Comparison of ENCODE assay signal across 26 cellular contexts in genomic region chr18:13625843-13626543, GRCh38.
DNase-seq lines count a peak whose midpoint lies in the region; ATAC-seq and TF ChIP-seq lines count a peak whose summit lies in the region.
"Had no signal": no experiment of that assay in that cellular context is flagged by ENCODE, and none has a peak within 500 bp of the region (broad histone marks: within the 10 kb centered on the region; RNA-seq: fewer than 3 reads in every experiment).

No MANE protein-coding gene starts in this region.

- no peak overlapping the region for H3K27ac ChIP-seq in left ventricle myocardium inferior (replicated peaks)
- peak overlapping the region; percentile 77 for H3K27ac ChIP-seq in caudate nucleus (ENCODE audit: low read depth, low read length)
- H3K27ac ChIP-seq in neural progenitor cell = no peak overlapping the region
- no peak overlapping the region for H3K27ac ChIP-seq in psoas muscle
- H3K27ac ChIP-seq: esophagus squamous epithelium, foreskin keratinocyte, pancreas, right atrium auricular region, thoracic aorta had no signal

- H3K4me1 ChIP-seq in left ventricle myocardium inferior (peaks cover 21% of the 10 kb centered on the region), neural progenitor cell (peaks cover 12% of the 10 kb centered on the region), psoas muscle (no peaks in the 10 kb centered on the region)
- H3K4me1 ChIP-seq: foreskin keratinocyte, pancreas had no signal

- DNase-seq in Right ventricle myocardium inferior (ENCODE audit: missing footprints) (peak; percentile 45), left ventricle myocardium inferior (no peak), caudate nucleus (lab: John Stamatoyannopoulos, UW) (peak in 1 of 61 donors; percentile 36), neural progenitor cell (ENCODE audit: low spot score) (no peak), NCI-H774 (lab: John Stamatoyannopoulos, UW) (no peak), psoas muscle (no peak)
- DNase-seq: ACHN; activated naive CD4-positive, alpha-beta T cell; esophagus squamous epithelium; foreskin keratinocyte; KBM-7; MG63; NCI-H1105; NCI-H187 treated with DMSO at 0.1 percent for 48 hours; NCI-H2171 treated with DMSO at 0.1 percent for 48 hours; NCI-H510A; pancreas; small intestine; stimulated activated naive CD8-positive, alpha-beta T cell treated with anti-CD3 and anti-CD28 coated beads, Interleukin-15, Interleukin-2, amounts not matched to agents 100 U/mL and 50 U/mL, for 24 hours had no signal

- no peak overlapping the region for H3K4me2 ChIP-seq in neural progenitor cell

- no peak overlapping the region for H2AFZ ChIP-seq in neural progenitor cell (replicated peaks)

- TF ChIP-seq CTCF in left ventricle myocardium inferior (IDR thresholded peaks at IDR 0.05; ENCODE audit: borderline replicate concordance) (no peak), neural progenitor cell (IDR thresholded peaks at IDR 0.05) (no peak), psoas muscle (IDR thresholded peaks at IDR 0.05) (no peak)

- H3K79me2 ChIP-seq in neural progenitor cell (ENCODE audit: low read depth) = no peaks in the 10 kb centered on the region

- intact Hi-C loops in Right ventricle myocardium inferior (cut with DNase I) (no loop called here), left ventricle myocardium inferior (cut with micrococcal nuclease) (loop anchor here (5.0 kb wide), 1 partner anchor 409 kb away; the partner anchor contains the start of gene LDLRAD4), psoas muscle (cut with DNase I) (loop anchor here in 1 of 2 donors (5.0 kb wide), 1 partner anchor 69 kb away; no protein-coding TSS in a partner anchor)

- H3K4me1 Mint-ChIP-seq in neural progenitor cell = peaks cover 38% of the 10 kb centered on the region

- H3K9ac ChIP-seq in neural progenitor cell = no peak overlapping the region

- H3F3A ChIP-seq in neural progenitor cell (ENCODE audit: low read depth) = peaks cover 13% of the 10 kb centered on the region

- H3K36me3 ChIP-seq in left ventricle myocardium inferior (peaks cover 4% of the 10 kb centered on the region), neural progenitor cell (no peaks in the 10 kb centered on the region), psoas muscle (ENCODE audit: insufficient read depth in 1 of 2, low read depth in 1 of 2) (no peaks in the 10 kb centered on the region)
- H3K36me3 ChIP-seq: esophagus squamous epithelium, MG63, pancreas had no signal

- H3K4me3 ChIP-seq in left ventricle myocardium inferior (no peak overlapping the region), neural progenitor cell (no peak overlapping the region), psoas muscle (no peak overlapping the region)
- H3K4me3 ChIP-seq: esophagus squamous epithelium, MG63, pancreas, right atrium auricular region, thoracic aorta had no signal

- no peaks in the 10 kb centered on the region for H3K9me3 ChIP-seq in left ventricle myocardium inferior (replicated peaks)
- H3K9me3 ChIP-seq in neural progenitor cell (ENCODE audit: low read depth) = no peaks in the 10 kb centered on the region
- no peaks in the 10 kb centered on the region for H3K9me3 ChIP-seq in psoas muscle
- H3K9me3 ChIP-seq: esophagus squamous epithelium, MG63, pancreas, right atrium auricular region, thoracic aorta had no signal

- no peaks in the 10 kb centered on the region for H3K36me3 Mint-ChIP-seq in neural progenitor cell

- WGBS in psoas muscle, 3 donors = 88 to 92% (median 90%) methylated on average over 8 of the region's 8 CpGs

- H3K27me3 ChIP-seq in left ventricle myocardium inferior (ENCODE audit: low read depth) (no peaks in the 10 kb centered on the region), neural progenitor cell (no peaks in the 10 kb centered on the region), psoas muscle (ENCODE audit: insufficient read depth in 3 of 3, low read length in 2 of 3) (no peaks in the 10 kb centered on the region)
- H3K27me3 ChIP-seq: esophagus squamous epithelium, MG63, pancreas, right atrium auricular region had no signal

- H3K9me3 Mint-ChIP-seq in neural progenitor cell = no peaks in the 10 kb centered on the region
- H3K9me3 Mint-ChIP-seq: nephron; T-helper 1 cell treated with Interleukin-12 subunit alpha and Interleukin-12 subunit beta and Interleukin-4 antibody, amounts not matched to agents 30 μg/mL and 1 μg/mL, for 36 hours had no signal

- peak overlapping the region; percentile 20 for H3K27ac Mint-ChIP-seq in neural progenitor cell
- H3K27ac Mint-ChIP-seq: B cell; nephron; T-helper 1 cell treated with Interleukin-12 subunit alpha and Interleukin-12 subunit beta and Interleukin-4 antibody, amounts not matched to agents 30 μg/mL and 1 μg/mL, for 36 hours had no signal

- ATAC-seq in Right ventricle myocardium inferior (no peak), HG03135 (IDR thresholded peaks at IDR 0.05; ENCODE audit: unreplicated experiment) (no peak), psoas muscle (no peak)
- ATAC-seq: foreskin keratinocyte; pancreas; SK-N-SH treated with all-trans-retinoic acid at 6 μM for 48 hours; stimulated activated naive CD8-positive, alpha-beta T cell treated with anti-CD3 and anti-CD28 coated beads, Interleukin-15, Interleukin-2, amounts not matched to agents 100 U/mL and 50 U/mL, for 24 hours had no signal

- H4K20me1 ChIP-seq in neural progenitor cell (ENCODE audit: low read depth) = peaks cover 5% of the 10 kb centered on the region

- H3K4me3 Mint-ChIP-seq in neural progenitor cell = no peak overlapping the region
- H3K4me3 Mint-ChIP-seq: B cell; nephron; T-helper 1 cell treated with Interleukin-12 subunit alpha and Interleukin-12 subunit beta and Interleukin-4 antibody, amounts not matched to agents 30 μg/mL and 1 μg/mL, for 36 hours had no signal

- no peaks in the 10 kb centered on the region for H3K27me3 Mint-ChIP-seq in neural progenitor cell (ENCODE audit: insufficient read depth, low read depth)
- H3K27me3 Mint-ChIP-seq: B cell had no signal
